Comparison of ENCODE assay signal across 30 cellular contexts in genomic region chr9:38134578-38134977, GRCh38.
"Had no signal": no experiment of that assay in that cellular context is flagged by ENCODE, and none has a peak within 500 bp of the region (broad histone marks: within the 10 kb centered on the region; RNA-seq: fewer than 3 reads in every experiment).

No MANE protein-coding gene starts in this region.

- H3K4me1 ChIP-seq: adrenal gland had no signal

- H3K4me3 Mint-ChIP-seq: activated B cell treated with CpG ODN at 0.5 μM for 24 hours; activated CD8-positive, alpha-beta T cell treated with anti-CD3 and anti-CD28 coated beads for 36 hours; activated naive CD8-positive, alpha-beta T cell treated with anti-CD3 and anti-CD28 coated beads for 36 hours; activated naive CD8-positive, alpha-beta T cell treated with anti-CD3 and anti-CD28 coated beads, Interleukin-2, amount 50 U/mL, for 24 hours; activated T-cell treated with anti-CD3 and anti-CD28 coated beads, Interleukin-2, amount 50 U/mL, for 4 hours; activated T-helper 17 cell treated with anti-CD3 and anti-CD28 coated beads, Interleukin-2, amount 50 U/mL, for 72 hours; T-helper 2 cell treated with Interferon-gamma antibody and Interleukin-4, amounts not matched to agents 5 μg/mL and 100 μg/mL, for 36 hours had no signal

- H3K9me3 ChIP-seq: adrenal gland, body of pancreas had no signal

- H3K27ac Mint-ChIP-seq: activated B cell treated with CpG ODN at 0.5 μM for 24 hours; activated CD8-positive, alpha-beta T cell treated with anti-CD3 and anti-CD28 coated beads for 36 hours; activated naive CD8-positive, alpha-beta T cell treated with anti-CD3 and anti-CD28 coated beads for 36 hours; activated naive CD8-positive, alpha-beta T cell treated with anti-CD3 and anti-CD28 coated beads, Interleukin-2, amount 50 U/mL, for 24 hours; activated T-helper 17 cell treated with anti-CD3 and anti-CD28 coated beads, Interleukin-2, amount 50 U/mL, for 72 hours; T-helper 2 cell treated with Interferon-gamma antibody and Interleukin-4, amounts not matched to agents 5 μg/mL and 100 μg/mL, for 36 hours had no signal

- H3K27ac ChIP-seq: adrenal gland, body of pancreas, WERI-Rb-1 had no signal

- H3K4me3 ChIP-seq: adrenal gland, body of pancreas had no signal

- H3K27me3 ChIP-seq: adrenal gland, body of pancreas had no signal

- H3K4me1 Mint-ChIP-seq: activated B cell treated with CpG ODN at 0.5 μM for 24 hours; activated naive CD8-positive, alpha-beta T cell treated with anti-CD3 and anti-CD28 coated beads for 36 hours; activated naive CD8-positive, alpha-beta T cell treated with anti-CD3 and anti-CD28 coated beads, Interleukin-2, amount 50 U/mL, for 24 hours; activated T-helper 17 cell treated with anti-CD3 and anti-CD28 coated beads, Interleukin-2, amount 50 U/mL, for 72 hours had no signal

- ATAC-seq: activated CD4-positive, CD25-positive, alpha-beta regulatory T cell treated with anti-CD3 and anti-CD28 coated beads, Interleukin-2, amount 50 U/mL, for 24 hours; activated CD8-positive, alpha-beta T cell treated with anti-CD3 and anti-CD28 coated beads for 36 hours; activated naive CD8-positive, alpha-beta T cell treated with anti-CD3 and anti-CD28 coated beads, Interleukin-2, amount 50 U/mL, for 24 hours; activated T-cell treated with anti-CD3 and anti-CD28 coated beads, Interleukin-2, amount 50 U/mL, for 4 hours; activated T-helper 17 cell treated with anti-CD3 and anti-CD28 coated beads, Interleukin-2, amount 50 U/mL, for 72 hours; body of pancreas; esophagus mucosa had no signal

- H3K36me3 Mint-ChIP-seq: activated naive CD8-positive, alpha-beta T cell treated with anti-CD3 and anti-CD28 coated beads for 36 hours had no signal

- H3K36me3 ChIP-seq: adrenal gland, WERI-Rb-1 had no signal

- H3K9me3 Mint-ChIP-seq: activated B cell treated with CpG ODN at 0.5 μM for 24 hours; activated CD8-positive, alpha-beta T cell treated with anti-CD3 and anti-CD28 coated beads for 36 hours; activated naive CD8-positive, alpha-beta T cell treated with anti-CD3 and anti-CD28 coated beads for 36 hours; activated naive CD8-positive, alpha-beta T cell treated with anti-CD3 and anti-CD28 coated beads, Interleukin-2, amount 50 U/mL, for 24 hours; activated T-cell treated with anti-CD3 and anti-CD28 coated beads, Interleukin-2, amount 50 U/mL, for 4 hours; activated T-helper 17 cell treated with anti-CD3 and anti-CD28 coated beads, Interleukin-2, amount 50 U/mL, for 72 hours; T-helper 2 cell treated with Interferon-gamma antibody and Interleukin-4, amounts not matched to agents 5 μg/mL and 100 μg/mL, for 36 hours had no signal

- DNase-seq: activated B cell treated with CpG ODN at 0.5 μM for 24 hours; activated CD4-positive, alpha-beta T cell treated with anti-CD3 and anti-CD28 coated beads for 48 hours; activated CD4-positive, alpha-beta T cell treated with anti-CD3 and anti-CD28 coated beads, Interleukin-2, amount 50 U/mL, for 1 hour; activated CD4-positive, alpha-beta T cell treated with anti-CD3 and anti-CD28 coated beads, Interleukin-2, amount 50 U/mL, for 48 hours; activated CD8-positive, alpha-beta memory T cell treated with anti-CD3 and anti-CD28 coated beads for 24 hours; activated CD8-positive, alpha-beta T cell treated with anti-CD3 and anti-CD28 coated beads for 36 hours; activated effector memory CD4-positive, alpha-beta T cell treated with Interleukin-2 at 50 U/mL for 16 hours; activated gamma-delta T cell treated with Interleukin-2 at 50 U/mL for 16 hours; activated naive CD4-positive, alpha-beta T cell treated with anti-CD3 and anti-CD28 coated beads, Interleukin-2, amount 50 U/mL, for 16 hours; activated naive CD4-positive, alpha-beta T cell treated with Interleukin-2 at 50 U/mL for 16 hours; activated naive CD8-positive, alpha-beta T cell treated with anti-CD3 and anti-CD28 coated beads for 36 hours; activated naive CD8-positive, alpha-beta T cell treated with anti-CD3 and anti-CD28 coated beads, Interleukin-2, amount 50 U/mL, for 24 hours; activated T-cell treated with anti-CD3 and anti-CD28 coated beads, Interleukin-2, amount 50 U/mL, for 4 hours; adrenal gland; amygdala; aorta; body of pancreas; caudate nucleus; cortex of kidney; dermis blood vessel endothelial cell; effector CD8-positive, alpha-beta T cell; foreskin fibroblast; head of caudate nucleus; hippocampal formation; T1000; WERI-Rb-1 had no signal
